Comparison of ENCODE assay signal across 11 cellular contexts in the genomic region with DNA sequence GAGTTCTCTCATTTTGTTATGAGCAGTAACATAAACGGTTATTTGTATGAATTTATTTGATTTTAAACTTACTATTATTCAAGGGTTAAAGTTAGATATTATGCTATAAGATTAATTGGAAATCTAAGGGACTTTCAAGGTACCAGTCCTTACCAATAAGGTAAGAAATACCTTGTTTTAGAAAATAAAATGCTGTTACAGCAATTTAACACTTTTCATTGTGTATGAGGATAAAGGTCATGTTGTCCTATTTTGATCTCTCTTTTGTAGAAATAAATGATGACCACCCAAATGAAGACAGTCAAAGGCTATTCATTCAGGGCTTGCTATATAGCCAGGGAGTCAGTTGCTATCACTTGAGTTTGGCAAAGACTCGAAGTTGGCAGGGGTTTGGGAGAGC.
"Had no signal": no experiment of that assay in that cellular context is flagged by ENCODE, and none has a peak within 500 bp of the region (broad histone marks: within the 10 kb centered on the region; RNA-seq: fewer than 3 reads in every experiment).

No MANE protein-coding gene starts in this region.

- H3K9me3 ChIP-seq: HAP-1 had no signal

- H3K4me2 ChIP-seq: GM23338 had no signal

- FAIRE-seq: H1, H54 had no signal

- H3K4me3 ChIP-seq: GM23248, GM23338, HAP-1 had no signal

- DNase-seq: GM23248, GOT3, H7, H9, HCEC 1CT, HFFc6 had no signal

- H3K36me3 ChIP-seq: HAP-1 had no signal

- ATAC-seq: GM23338, HCT116 had no signal

- H3K27ac ChIP-seq: GM23248 had no signal

- H2AFZ ChIP-seq: GM23248, GM23338 had no signal

- H3K9ac ChIP-seq: GM23248 had no signal
